ENCODE assay signal across 9 cellular contexts in the genomic region with DNA sequence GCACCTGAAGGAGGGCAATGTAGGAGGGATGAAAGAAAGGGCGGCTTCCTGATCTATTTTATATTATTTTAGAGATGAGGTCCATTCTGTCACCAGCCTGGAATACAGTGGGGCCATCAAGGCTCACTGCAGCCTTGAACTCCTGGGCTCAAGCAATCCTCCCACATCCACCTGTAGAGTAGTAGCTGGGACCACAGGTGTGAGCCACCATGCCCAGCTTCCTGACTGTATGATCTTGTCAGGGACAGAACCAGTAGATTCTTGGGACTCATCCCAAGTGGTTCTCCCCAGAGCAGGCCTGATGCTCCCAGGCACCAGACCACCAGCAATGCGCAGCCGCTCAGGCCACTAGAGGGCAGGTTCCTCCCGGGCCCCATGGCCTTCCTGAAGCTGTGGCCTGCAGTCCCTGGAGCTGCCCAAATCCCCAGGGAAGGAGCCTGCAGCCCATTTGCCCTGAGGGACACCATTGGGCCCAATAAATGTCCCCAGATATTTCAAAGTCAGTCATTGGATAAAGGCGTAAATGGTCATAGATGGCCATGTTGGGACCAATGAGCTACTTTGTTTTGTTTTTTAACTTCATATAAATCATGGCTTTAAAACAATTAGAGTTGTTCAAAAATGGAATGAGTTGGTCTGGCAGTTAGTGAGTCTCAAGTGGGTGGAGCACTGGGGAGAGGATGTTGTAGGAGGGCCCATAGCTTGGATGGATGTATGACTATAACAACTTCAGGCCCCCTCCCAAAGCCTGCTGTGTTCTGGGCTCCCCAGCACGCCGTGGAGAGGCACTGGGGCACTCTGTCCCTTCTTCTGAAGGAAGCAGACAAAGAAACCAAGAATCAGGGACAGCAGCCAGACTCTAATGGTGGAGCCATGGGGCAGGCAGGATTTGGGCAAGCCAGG. TPM values are rescaled to one million over a fixed set of nuclear protein-coding genes. Genes with fewer than 3 reads are reported as not detected.
DNase-seq lines count a peak whose midpoint lies in the region; ATAC-seq and TF ChIP-seq lines count a peak whose summit lies in the region.
"Had no signal": no experiment of that assay in that cellular context is flagged by ENCODE, and none has a peak within 500 bp of the region (broad histone marks: within the 10 kb centered on the region; RNA-seq: fewer than 3 reads in every experiment).

No MANE protein-coding gene starts in this region.

- ATAC-seq in HG03442 (IDR thresholded peaks at IDR 0.05; ENCODE audit: unreplicated experiment), result no peak
- ATAC-seq in GM18502 (IDR thresholded peaks at IDR 0.05; ENCODE audit: poor library complexity, unreplicated experiment), result no peak

- peaks cover 20% of the 10 kb centered on the region for H3F3A ChIP-seq in neural progenitor cell (ENCODE audit: low read depth)

- H3K9me3 ChIP-seq in fibroblast of lung (ENCODE audit: control insufficient read depth, insufficient read depth, low read depth, low read length), result no peaks in the 10 kb centered on the region
- H3K9me3 ChIP-seq in neural progenitor cell (ENCODE audit: low read depth), result no peaks in the 10 kb centered on the region

- H3K4me1 Mint-ChIP-seq in neural progenitor cell, result peaks cover 64% of the 10 kb centered on the region

- no peak overlapping the region for H3K4me3 ChIP-seq in fibroblast of lung (replicated peaks in 1 of 4; ENCODE audit: control extremely low read depth in 1 of 4, insufficient read depth in 1 of 4, low read depth in 3 of 4, low read length in 4 of 4)
- H3K4me3 ChIP-seq in neural progenitor cell, result no peak overlapping the region

- no peak overlapping the region for H3K4me3 Mint-ChIP-seq in neural progenitor cell
- H3K4me3 Mint-ChIP-seq: dendritic cell treated with granulocyte-macrophage colony-stimulating factor and Interleukin-4, amounts not matched to agents 40 ng/mL and 50 ng/mL, for 4 days had no signal

- H3K4me1 ChIP-seq in fibroblast of lung (ENCODE audit: control insufficient read depth, extremely low read depth, insufficient read depth, low read length), result peaks cover 7% of the 10 kb centered on the region
- peaks cover 28% of the 10 kb centered on the region for H3K4me1 ChIP-seq in neural progenitor cell

- no peak overlapping the region for H3K27ac ChIP-seq in fibroblast of lung (ENCODE audit: insufficient read depth, low read length)
- no peak overlapping the region for H3K27ac ChIP-seq in neural progenitor cell

- no peak overlapping the region for H3K27ac Mint-ChIP-seq in neural progenitor cell
- H3K27ac Mint-ChIP-seq: dendritic cell treated with granulocyte-macrophage colony-stimulating factor and Interleukin-4, amounts not matched to agents 40 ng/mL and 50 ng/mL, for 4 days had no signal

- peaks cover 5% of the 10 kb centered on the region for H3K27me3 Mint-ChIP-seq in neural progenitor cell (ENCODE audit: insufficient read depth, low read depth)
- H3K27me3 Mint-ChIP-seq: dendritic cell treated with granulocyte-macrophage colony-stimulating factor and Interleukin-4, amounts not matched to agents 40 ng/mL and 50 ng/mL, for 4 days had no signal

- H3K27me3 ChIP-seq in fibroblast of lung (ENCODE audit: control insufficient read depth, insufficient read depth, low read length) (peaks cover 2% of the 10 kb centered on the region), neural progenitor cell (no peaks in the 10 kb centered on the region)

- no peaks in the 10 kb centered on the region for H3K9me3 Mint-ChIP-seq in neural progenitor cell
- H3K9me3 Mint-ChIP-seq: dendritic cell treated with granulocyte-macrophage colony-stimulating factor and Interleukin-4, amounts not matched to agents 40 ng/mL and 50 ng/mL, for 4 days had no signal

- peak; percentile 81 to 91 for TF ChIP-seq CTCF in fibroblast of lung (conservative IDR thresholded peaks at IDR 0.05 in 1 of 2, IDR thresholded peaks at IDR 0.05 in 1 of 2; ENCODE audit: low read depth in 1 of 2, low read length in 2 of 2)
- peak; percentile 90 for TF ChIP-seq CTCF in neural progenitor cell (IDR thresholded peaks at IDR 0.05)

- H3K9ac ChIP-seq in fibroblast of lung (ENCODE audit: insufficient read depth, low read length), result no peak overlapping the region
- no peak overlapping the region for H3K9ac ChIP-seq in neural progenitor cell

- peak; percentile 6 to 25 for DNase-seq in activated CD4-positive, alpha-beta T cell treated with anti-CD3 and anti-CD28 coated beads for 24 hours (ENCODE audit: low read depth in 2 of 2)
- no peak for DNase-seq in activated CD4-positive, alpha-beta T cell treated with anti-CD3 and anti-CD28 coated beads for 1 hour
- DNase-seq in NCI-H1694 treated with DMSO at 0.1 percent for 48 hours (lab: John Stamatoyannopoulos, UW) (peak; percentile 48), fibroblast of lung (ENCODE audit: low read depth in 2 of 2) (peak; percentile 48 to 69), neural progenitor cell (ENCODE audit: low spot score) (peak; percentile 83)
- DNase-seq in activated CD4-positive, alpha-beta T cell treated with anti-CD3 and anti-CD28 coated beads, Interleukin-2, amount 50 U/mL, for 24 hours (ENCODE audit: low read depth in 1 of 2, low spot score in 1 of 2), result peak; percentile 3 to 12

- no peaks in the 10 kb centered on the region for H3K79me2 ChIP-seq in fibroblast of lung (ENCODE audit: control insufficient read depth, insufficient read depth, low read length)
- H3K79me2 ChIP-seq in neural progenitor cell (ENCODE audit: low read depth), result no peaks in the 10 kb centered on the region

- H2AFZ ChIP-seq in fibroblast of lung (ENCODE audit: low read length) (no peak overlapping the region), neural progenitor cell (replicated peaks) (no peak overlapping the region)

- no peak overlapping the region for H3K4me2 ChIP-seq in fibroblast of lung (ENCODE audit: extremely low read depth, insufficient read depth, low read length)
- no peak overlapping the region for H3K4me2 ChIP-seq in neural progenitor cell

- no peaks in the 10 kb centered on the region for H4K20me1 ChIP-seq in fibroblast of lung (ENCODE audit: control insufficient read depth, extremely low read depth, insufficient read depth, low read length)
- no peaks in the 10 kb centered on the region for H4K20me1 ChIP-seq in neural progenitor cell (ENCODE audit: low read depth)

- H3K36me3 Mint-ChIP-seq in neural progenitor cell, result peaks cover 32% of the 10 kb centered on the region

- H3K36me3 ChIP-seq in fibroblast of lung (ENCODE audit: control insufficient read depth, insufficient read depth, low read length) (no peaks in the 10 kb centered on the region), neural progenitor cell (no peaks in the 10 kb centered on the region)

RNA-seq across cellular contexts. Expression of a gene that starts 44.7 kb away (rescaled TPM):
- total RNA-seq in fibroblast of lung, result 0.50 TPM in 1 of 2 replicates, not detected in the other
- polyA plus RNA-seq in fibroblast of lung, result not detected in 2 replicates
- polyA plus RNA-seq in fibroblast of lung (2012), result not detected in 2 replicates
- polyA minus RNA-seq in fibroblast of lung (ENCODE audit: low replicate concordance), result not detected in 2 replicates
- 1.2 TPM in 1 of 2 replicates, not detected in the other for total RNA-seq in neural progenitor cell (ENCODE audit: low replicate concordance)
